ENCODE assay signal across 18 cellular contexts in the genomic region with DNA sequence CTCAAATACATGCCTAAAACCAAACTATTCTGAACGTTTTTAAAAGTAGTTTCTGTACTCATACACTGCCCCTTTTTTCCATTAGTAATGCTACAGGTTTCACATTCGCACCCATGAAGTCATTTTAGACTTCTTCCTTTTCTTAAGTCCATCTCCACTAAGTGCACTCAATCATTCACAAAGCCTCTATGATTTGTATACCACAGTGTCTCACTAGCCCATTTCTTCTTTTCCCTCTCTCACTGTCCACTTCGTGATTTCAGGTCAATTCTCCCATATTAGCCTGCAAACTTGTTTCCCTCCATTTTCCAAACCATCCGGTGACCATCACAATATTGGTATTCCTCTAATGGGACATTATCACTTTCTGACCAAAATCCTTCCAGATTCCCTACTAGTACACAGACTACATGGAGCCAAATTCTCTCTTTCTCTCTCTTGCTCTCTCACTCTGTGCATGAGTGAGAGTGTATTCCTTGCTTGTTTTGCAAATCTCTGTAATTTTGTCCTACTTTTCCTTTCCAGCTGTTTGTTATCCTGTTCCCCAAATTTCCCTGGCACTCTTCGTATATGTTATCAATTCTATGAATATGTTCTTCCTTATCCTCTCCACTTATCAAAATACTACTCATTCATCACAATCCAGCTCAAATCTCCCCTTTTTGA. TPM values are rescaled to one million over a fixed set of nuclear protein-coding genes. Genes with fewer than 3 reads are reported as not detected.
DNase-seq lines count a peak whose midpoint lies in the region; ATAC-seq and TF ChIP-seq lines count a peak whose summit lies in the region.
"Had no signal": no experiment of that assay in that cellular context is flagged by ENCODE, and none has a peak within 500 bp of the region (broad histone marks: within the 10 kb centered on the region; RNA-seq: fewer than 3 reads in every experiment).

No MANE protein-coding gene starts in this region.

- H3K4me3 ChIP-seq in GM23338, result no peak overlapping the region
- H3K4me3 ChIP-seq: thyroid gland had no signal

- no peaks in the 10 kb centered on the region for H3K9me3 Mint-ChIP-seq in activated CD4-positive, alpha-beta T cell treated with anti-CD3 and anti-CD28 coated beads for 36 hours (ENCODE audit: low read depth)
- no peaks in the 10 kb centered on the region for H3K9me3 Mint-ChIP-seq in stimulated activated effector memory CD8-positive, alpha-beta T cell treated with anti-CD3 and anti-CD28 coated beads, Interleukin-12 subunit alpha, Interleukin-12 subunit beta, amount 100 ng/mL, for 72 hours
- no peaks in the 10 kb centered on the region for H3K9me3 Mint-ChIP-seq in GM23338

- POLR2A ChIA-PET in activated CD4-positive, alpha-beta T cell treated with anti-CD3 and anti-CD28 coated beads for 36 hours (lab: Charles Lee), result interaction anchor here (0.7 to 1.0 kb wide), 2 partner anchors 12 to 59 kb away, joined by 3 read pairs; no protein-coding TSS in a partner anchor

- H3K9me2 ChIP-seq in GM23338 (ENCODE audit: insufficient read depth), result no peaks in the 10 kb centered on the region

- H3F3A ChIP-seq in GM23338 (replicated peaks; ENCODE audit: low read depth), result peaks cover 8% of the 10 kb centered on the region; the same call in 1 of the 2 replicates

- no peak overlapping the region for H3K4me2 ChIP-seq in GM23338

- H3K27me3 Mint-ChIP-seq in activated CD4-positive, alpha-beta T cell treated with anti-CD3 and anti-CD28 coated beads for 36 hours, result peaks cover 37% of the 10 kb centered on the region
- H3K27me3 Mint-ChIP-seq in GM23338 (ENCODE audit: insufficient read depth, low read depth, poor library complexity), result peaks cover 10% of the 10 kb centered on the region

- no peaks in the 10 kb centered on the region for H4K20me1 ChIP-seq in GM23338 (replicated peaks; ENCODE audit: insufficient read depth)

- peaks cover 33% of the 10 kb centered on the region for H3K27me3 ChIP-seq in GM23338 (ENCODE audit: insufficient read depth)
- H3K27me3 ChIP-seq: foreskin keratinocyte, thyroid gland had no signal

- intact Hi-C loops in activated CD4-positive, alpha-beta T cell treated with anti-CD3 and anti-CD28 coated beads for 36 hours (cut with DNase I, micrococcal nuclease), result loop anchor here (1.0 to 10.0 kb wide), 7 partner anchors 11 to 1285 kb away; partner anchors contain the start of genes POU2AF1 (in 1 of the 2) and RDX (in 1 of the 2)

- CTCF ChIA-PET in activated CD4-positive, alpha-beta T cell treated with anti-CD3 and anti-CD28 coated beads for 36 hours (lab: Charles Lee), result interaction anchor here (0.6 kb wide), 1 partner anchor 50 kb away, joined by 3 read pairs; no protein-coding TSS in a partner anchor

- H3K4me1 Mint-ChIP-seq in activated CD4-positive, alpha-beta T cell treated with anti-CD3 and anti-CD28 coated beads for 36 hours, result peaks cover 10% of the 10 kb centered on the region
- no peaks in the 10 kb centered on the region for H3K4me1 Mint-ChIP-seq in stimulated activated effector memory CD8-positive, alpha-beta T cell treated with anti-CD3 and anti-CD28 coated beads, Interleukin-12 subunit alpha, Interleukin-12 subunit beta, amount 100 ng/mL, for 72 hours
- peaks cover 10% of the 10 kb centered on the region for H3K4me1 Mint-ChIP-seq in GM23338

- no peak overlapping the region for H3K4me3 Mint-ChIP-seq in activated CD4-positive, alpha-beta T cell treated with anti-CD3 and anti-CD28 coated beads for 36 hours
- H3K4me3 Mint-ChIP-seq in stimulated activated effector memory CD8-positive, alpha-beta T cell treated with anti-CD3 and anti-CD28 coated beads, Interleukin-12 subunit alpha, Interleukin-12 subunit beta, amount 100 ng/mL, for 72 hours, result no peak overlapping the region
- no peak overlapping the region for H3K4me3 Mint-ChIP-seq in GM23338

- no peak for TF ChIP-seq CTCF in GM23338 (conservative IDR thresholded peaks at IDR 0.05; ENCODE audit: low read depth in 2 of 2)

- H3K4me1 ChIP-seq in GM23338 (ENCODE audit: insufficient read depth), result peaks cover 9% of the 10 kb centered on the region

- H3K36me3 ChIP-seq in GM23338 (ENCODE audit: insufficient read depth), result no peaks in the 10 kb centered on the region
- H3K36me3 ChIP-seq: thyroid gland had no signal

- H2AFZ ChIP-seq in GM23338, result no peak overlapping the region

- H3K27ac Mint-ChIP-seq in activated CD4-positive, alpha-beta T cell treated with anti-CD3 and anti-CD28 coated beads for 36 hours, result no peak overlapping the region
- H3K27ac Mint-ChIP-seq in stimulated activated effector memory CD8-positive, alpha-beta T cell treated with anti-CD3 and anti-CD28 coated beads, Interleukin-12 subunit alpha, Interleukin-12 subunit beta, amount 100 ng/mL, for 72 hours, result no peak overlapping the region
- no peak overlapping the region for H3K27ac Mint-ChIP-seq in GM23338

- peaks cover 4% of the 10 kb centered on the region; the same call in 1 of the 2 replicates for H3K79me2 ChIP-seq in GM23338 (replicated peaks; ENCODE audit: insufficient read depth)

- no peak overlapping the region for H3K27ac ChIP-seq in GM23338 (ENCODE audit: low read depth)
- H3K27ac ChIP-seq: 22Rv1, C4-2B, foreskin keratinocyte had no signal

- no peak for DNase-seq in activated CD4-positive, alpha-beta T cell treated with anti-CD3 and anti-CD28 coated beads for 36 hours
- DNase-seq in activated CD4-positive, alpha-beta T cell treated with anti-CD3 and anti-CD28 coated beads, Interleukin-2, amount 50 U/mL, for 48 hours, result no peak
- no peak for DNase-seq in stimulated activated effector memory CD8-positive, alpha-beta T cell treated with anti-CD3 and anti-CD28 coated beads, Interleukin-12 subunit alpha, Interleukin-12 subunit beta, amount 100 ng/mL, for 72 hours (ENCODE audit: low spot score in 2 of 2)
- DNase-seq in GM23338 (ENCODE audit: low spot score) (no peak), DMS53 treated with DMSO at 0.1 percent for 48 hours (lab: John Stamatoyannopoulos, UW; ENCODE audit: unreplicated experiment) (no peak)
- no peak for DNase-seq in activated effector memory CD4-positive, alpha-beta T cell treated with anti-CD3 and anti-CD28 coated beads, Interleukin-2, amount 50 U/mL, for 16 hours
- DNase-seq: aorta; foreskin keratinocyte; NCI-H2081 treated with DMSO at 0.1 percent for 48 hours; NCI-H69; stimulated activated CD4-positive, alpha-beta T cell treated with anti-CD3 and anti-CD28 coated beads, Interleukin-4, amount 100 ng/mL, for 1 hour; thyroid gland had no signal

- H3K36me3 Mint-ChIP-seq in activated CD4-positive, alpha-beta T cell treated with anti-CD3 and anti-CD28 coated beads for 36 hours (ENCODE audit: low read depth), result no peaks in the 10 kb centered on the region
- no peaks in the 10 kb centered on the region for H3K36me3 Mint-ChIP-seq in stimulated activated effector memory CD8-positive, alpha-beta T cell treated with anti-CD3 and anti-CD28 coated beads, Interleukin-12 subunit alpha, Interleukin-12 subunit beta, amount 100 ng/mL, for 72 hours
- H3K36me3 Mint-ChIP-seq in GM23338 (ENCODE audit: low read depth), result no peaks in the 10 kb centered on the region

- peak; percentile 17 for ATAC-seq in activated CD4-positive, alpha-beta T cell treated with anti-CD3 and anti-CD28 coated beads for 36 hours
- ATAC-seq in GM21367 (IDR thresholded peaks at IDR 0.05; ENCODE audit: unreplicated experiment), result peak; percentile 28
- ATAC-seq in HG03095 (IDR thresholded peaks at IDR 0.05; ENCODE audit: unreplicated experiment), result peak; percentile 36
- peak; percentile 27 for ATAC-seq in stimulated activated effector memory CD8-positive, alpha-beta T cell treated with anti-CD3 and anti-CD28 coated beads, Interleukin-12 subunit alpha, Interleukin-12 subunit beta, amount 100 ng/mL, for 72 hours
- ATAC-seq in GM23338, result no peak
- ATAC-seq: foreskin keratinocyte, left lobe of liver, Panc1 had no signal

TF ChIP-seq in GM23338, 12 proteins besides CTCF, POLR2A, EP300 and RAD21:
- TF ChIP-seq REST (IDR thresholded peaks at IDR 0.05; ENCODE audit: unreplicated experiment) (no peak), EZH2 (IDR thresholded peaks at IDR 0.05; ENCODE audit: low read depth, unreplicated experiment) (no peak)

RNA-seq across cellular contexts. Expression of gene ZC3H12C, which starts 3.4 kb away (rescaled TPM):
- total RNA-seq in activated CD4-positive, alpha-beta T cell treated with anti-CD3 and anti-CD28 coated beads for 36 hours, result 1 to 10 TPM; 1.6 TPM
- 2.4 and 2.6 TPM in 2 replicates for total RNA-seq in GM23338 (2014; rRNA removed; shearing (Covaris generic))
- polyA plus RNA-seq in GM23338 (2016; fragmentation: Nextera tagmentation; extraction: Ambion mirVana), result 0.38 and 0.55 TPM in 2 replicates
